9 cellular contexts compared by ENCODE assay signal in the genomic region with DNA sequence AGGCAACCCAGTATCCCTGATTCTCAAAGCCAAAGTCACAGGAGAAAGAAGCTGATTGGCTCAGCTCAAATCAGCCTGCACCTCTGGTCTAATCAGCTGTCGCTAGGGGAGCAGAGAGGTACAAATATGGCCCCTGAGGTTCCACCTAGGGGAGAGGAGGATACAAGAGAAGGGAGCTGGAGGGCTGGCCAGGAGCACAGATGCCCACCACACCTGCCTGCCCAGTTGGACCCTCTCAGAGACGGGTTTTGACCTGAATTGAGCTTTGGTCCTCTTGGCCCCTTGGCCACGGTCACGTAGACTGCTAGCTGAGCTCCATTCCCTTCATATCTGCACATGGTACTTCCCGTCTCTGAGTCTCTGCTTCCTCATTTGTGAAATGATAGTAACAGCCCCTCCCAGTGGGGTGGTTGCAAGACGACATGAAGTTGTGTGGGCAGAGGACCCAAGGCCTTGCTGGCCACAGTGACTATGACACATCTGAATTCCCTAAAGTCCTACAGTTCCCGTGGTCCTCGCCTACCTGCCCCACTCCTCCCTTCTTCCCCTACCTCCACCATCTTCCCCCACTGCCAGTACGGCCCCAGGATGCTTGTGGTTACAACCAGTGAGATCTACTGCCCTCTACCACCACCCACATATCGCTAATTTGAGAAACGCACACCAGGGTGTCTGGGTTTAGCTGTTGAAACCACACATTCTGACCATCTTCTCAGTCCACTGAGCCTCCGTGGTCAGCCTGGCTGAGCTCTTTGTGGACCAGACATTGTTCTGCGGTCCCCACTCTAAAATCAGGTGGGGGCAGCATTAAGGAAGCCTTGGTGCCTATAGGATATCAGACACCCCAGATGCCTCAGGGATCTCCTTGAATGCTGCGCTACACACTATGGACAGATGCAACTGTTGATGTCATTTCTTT.
DNase-seq lines count a peak whose midpoint lies in the region; ATAC-seq lines count a peak whose summit lies in the region.
"Had no signal": no experiment of that assay in that cellular context is flagged by ENCODE, and none has a peak within 500 bp of the region (broad histone marks: within the 10 kb centered on the region; RNA-seq: fewer than 3 reads in every experiment).

No MANE protein-coding gene starts in this region.

- H3K4me1 Mint-ChIP-seq in CD8-positive, alpha-beta memory T cell, result peaks cover 9 to 16% (median 14%) of the 10 kb centered on the region in 3 donors
- H3K4me1 Mint-ChIP-seq in activated naive CD8-positive, alpha-beta T cell treated with anti-CD3 and anti-CD28 coated beads, Interleukin-2, amount 10 ng/mL, durations not matched to agents 7 days and 5 days, result peaks cover 24% of the 10 kb centered on the region

- POLR2A ChIA-PET in CD8-positive, alpha-beta memory T cell (lab: Charles Lee), result no interaction called here
- POLR2A ChIA-PET in activated naive CD8-positive, alpha-beta T cell treated with anti-CD3 and anti-CD28 coated beads, Interleukin-2, amount 10 ng/mL, durations not matched to agents 7 days and 5 days (lab: Charles Lee), result no interaction called here

- H3K36me3 Mint-ChIP-seq in CD8-positive, alpha-beta memory T cell, result peaks cover 0 to 17% (median 4%) of the 10 kb centered on the region in 3 donors
- peaks cover 14% of the 10 kb centered on the region for H3K36me3 Mint-ChIP-seq in activated naive CD8-positive, alpha-beta T cell treated with anti-CD3 and anti-CD28 coated beads, Interleukin-2, amount 10 ng/mL, durations not matched to agents 7 days and 5 days

- H3K27ac Mint-ChIP-seq in CD8-positive, alpha-beta memory T cell, result peak overlapping the region in 5 of 8 donors; percentile 10 to 66 (median 54)
- H3K27ac Mint-ChIP-seq in activated naive CD8-positive, alpha-beta T cell treated with anti-CD3 and anti-CD28 coated beads, Interleukin-2, amount 10 ng/mL, durations not matched to agents 7 days and 5 days, result peak overlapping the region; percentile 4

- H3K27me3 Mint-ChIP-seq in CD8-positive, alpha-beta memory T cell, result no peaks in the 10 kb centered on the region
- peaks cover 24% of the 10 kb centered on the region for H3K27me3 Mint-ChIP-seq in activated naive CD8-positive, alpha-beta T cell treated with anti-CD3 and anti-CD28 coated beads, Interleukin-2, amount 10 ng/mL, durations not matched to agents 7 days and 5 days

- peaks cover 1 to 10% (median 5%) of the 10 kb centered on the region in 5 donors for H3K9me3 Mint-ChIP-seq in CD8-positive, alpha-beta memory T cell
- H3K9me3 Mint-ChIP-seq in activated naive CD8-positive, alpha-beta T cell treated with anti-CD3 and anti-CD28 coated beads, Interleukin-2, amount 10 ng/mL, durations not matched to agents 7 days and 5 days, result peaks cover 14% of the 10 kb centered on the region

- no peaks in the 10 kb centered on the region for H3K9me3 ChIP-seq in CD8-positive, alpha-beta memory T cell (ENCODE audit: low read length)

- no peak overlapping the region for H3K4me3 ChIP-seq in CD8-positive, alpha-beta memory T cell (ENCODE audit: low read length)

- H3K4me1 ChIP-seq in CD8-positive, alpha-beta memory T cell (ENCODE audit: insufficient read depth, low read length), result peaks cover 4% of the 10 kb centered on the region

- ATAC-seq in GM19438 (IDR thresholded peaks at IDR 0.05; ENCODE audit: low read depth, unreplicated experiment) (peak; percentile 55), HG03432 (IDR thresholded peaks at IDR 0.05; ENCODE audit: unreplicated experiment) (peak; percentile 60)
- ATAC-seq in activated naive CD8-positive, alpha-beta T cell treated with anti-CD3 and anti-CD28 coated beads, Interleukin-2, amount 10 ng/mL, durations not matched to agents 7 days and 5 days (ENCODE audit: low read depth), result no peak

- no peaks in the 10 kb centered on the region for H3K27me3 ChIP-seq in CD8-positive, alpha-beta memory T cell (ENCODE audit: insufficient read depth, low read length, poor library complexity, severe bottlenecking)

- peak overlapping the region in 5 of 7 donors; percentile 2 to 81 (median 25) for H3K4me3 Mint-ChIP-seq in CD8-positive, alpha-beta memory T cell
- no peak overlapping the region for H3K4me3 Mint-ChIP-seq in activated naive CD8-positive, alpha-beta T cell treated with anti-CD3 and anti-CD28 coated beads, Interleukin-2, amount 10 ng/mL, durations not matched to agents 7 days and 5 days
- H3K4me3 Mint-ChIP-seq: activated T-cell treated with anti-CD3 and anti-CD28 coated beads, Interleukin-2, amount 50 U/mL, for 4 hours had no signal

- no peak overlapping the region for H3K27ac ChIP-seq in CD8-positive, alpha-beta memory T cell (ENCODE audit: low read depth, low read length)

- CTCF ChIA-PET in CD8-positive, alpha-beta memory T cell (lab: Charles Lee), result interaction anchor here (1.0 kb wide), 1 partner anchor 20 kb away, joined by 3 read pairs; no protein-coding TSS in a partner anchor

- no peak for DNase-seq in CD8-positive, alpha-beta memory T cell
- DNase-seq in activated naive CD8-positive, alpha-beta T cell treated with anti-CD3 and anti-CD28 coated beads, Interleukin-2, amount 10 ng/mL, durations not matched to agents 7 days and 5 days, result no peak
- no peak for DNase-seq in dermis blood vessel endothelial cell
- no peak for DNase-seq in stimulated activated CD4-positive, alpha-beta T cell treated with anti-CD3 and anti-CD28 coated beads, Interleukin-4, amount 100 ng/mL, for 1 hour
- DNase-seq in EL, result no peak
- no peak for DNase-seq in AG08396 (ENCODE audit: low spot score)
- DNase-seq: activated T-cell treated with anti-CD3 and anti-CD28 coated beads, Interleukin-2, amount 50 U/mL, for 4 hours had no signal

- no peaks in the 10 kb centered on the region for H3K36me3 ChIP-seq in CD8-positive, alpha-beta memory T cell (ENCODE audit: insufficient read depth, low read length)
